In the genomic region with DNA sequence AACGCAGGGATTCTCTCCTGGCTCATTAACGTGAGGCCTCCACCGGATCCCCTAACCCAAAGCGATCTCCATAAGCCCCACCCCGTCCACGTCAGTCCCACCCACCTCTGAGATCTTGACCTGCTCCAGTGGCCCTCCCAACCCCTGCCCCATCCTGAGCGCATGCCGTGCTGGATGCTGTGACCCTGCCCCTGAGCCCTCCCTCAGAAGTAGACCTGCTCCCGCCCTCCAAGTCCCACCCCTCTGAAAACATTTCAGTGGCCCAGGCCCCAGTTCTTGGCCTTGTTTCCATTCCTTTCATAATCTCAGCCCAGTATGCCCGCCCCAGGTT, we compare ENCODE assay signal across 9 cellular contexts. TPM values are rescaled to one million over a fixed set of nuclear protein-coding genes. Genes with fewer than 3 reads are reported as not detected.
DNase-seq lines count a peak whose midpoint lies in the region; ATAC-seq and TF ChIP-seq lines count a peak whose summit lies in the region.
"Had no signal": no experiment of that assay in that cellular context is flagged by ENCODE, and none has a peak within 500 bp of the region (broad histone marks: within the 10 kb centered on the region; RNA-seq: fewer than 3 reads in every experiment).

No MANE protein-coding gene starts in this region.

- no peak overlapping the region for H3K14ac ChIP-seq in IMR-90 (replicated peaks; ENCODE audit: low read depth, low read length)

- no peak overlapping the region for H2BK5ac ChIP-seq in IMR-90 (ENCODE audit: low read depth, low read length, poor library complexity, severe bottlenecking)

- H3K4me1 Mint-ChIP-seq in Caco-2 (ENCODE audit: low read depth, unreplicated experiment) = peaks cover 40% of the 10 kb centered on the region
- peaks cover 56% of the 10 kb centered on the region for H3K4me1 Mint-ChIP-seq in nephron progenitor cell

- H4K20me1 ChIP-seq in IMR-90 (ENCODE audit: insufficient read depth, low read length) = no peaks in the 10 kb centered on the region

- H3K4me1 ChIP-seq in Caco-2 (peaks cover 28% of the 10 kb centered on the region), IMR-90 (ENCODE audit: control insufficient read depth, insufficient read depth, low read length) (peaks cover 12% of the 10 kb centered on the region), ectodermal cell (ENCODE audit: control insufficient read depth, insufficient read depth, low read length) (peaks cover 6% of the 10 kb centered on the region)

- no peak overlapping the region for H2BK20ac ChIP-seq in IMR-90 (ENCODE audit: low read depth, low read length)

- no peak for TF ChIP-seq CTCF in Caco-2 (IDR thresholded peaks at IDR 0.05; ENCODE audit: insufficient read depth in 1 of 2, low read depth in 1 of 2, low read length in 1 of 2, severe bottlenecking in 1 of 2, unreplicated experiment in 1 of 2)
- no peak for TF ChIP-seq CTCF in IMR-90 (conservative IDR thresholded peaks at IDR 0.05; ENCODE audit: low read depth, low read length)
- TF ChIP-seq CTCF in nephron progenitor cell (IDR thresholded peaks at IDR 0.05) = no peak

- H3K36me3 Mint-ChIP-seq in Caco-2 (ENCODE audit: insufficient read depth, unreplicated experiment) = peaks cover 55% of the 10 kb centered on the region
- H3K36me3 Mint-ChIP-seq in nephron progenitor cell (ENCODE audit: low read depth) = peaks cover 5% of the 10 kb centered on the region

- no peak overlapping the region; a peak in 1 of 4 replicates for H4K8ac ChIP-seq in IMR-90 (ENCODE audit: low read depth in 2 of 2, low read length in 2 of 2)

- CTCF ChIA-PET in Caco-2 (lab: Charles Lee) = no interaction called here
- CTCF ChIA-PET in IMR-90 (lab: Yijun Ruan, JAX) = no interaction called here

- TF ChIP-seq POLR2A in IMR-90 (IDR thresholded peaks at IDR 0.05; ENCODE audit: low read depth, low read length) (no peak), GM18505 (IDR thresholded peaks at IDR 0.05; ENCODE audit: borderline replicate concordance, extremely low read depth, insufficient read depth, insufficient read length) (no peak)

- H3K4me3 Mint-ChIP-seq in Caco-2 (ENCODE audit: unreplicated experiment) (peak overlapping the region; percentile 14), nephron progenitor cell (peak overlapping the region; percentile 78)

- H3K4ac ChIP-seq in IMR-90 (ENCODE audit: low read depth, low read length) = no peak overlapping the region

- ATAC-seq in IMR-90 (ENCODE audit: low read depth) (no peak), GM18505 (IDR thresholded peaks at IDR 0.05; ENCODE audit: unreplicated experiment) (no peak)

- DNase-seq in Caco-2 (no peak), IMR-90 (no peak), nephron progenitor cell (peak; percentile 72), hepatic stellate cell (ENCODE audit: low spot score) (no peak), NCI-H1105 treated with DMSO at 0.1 percent for 48 hours (lab: John Stamatoyannopoulos, UW) (no peak)
- DNase-seq: hippocampal formation had no signal

- TF ChIP-seq RAD21 in IMR-90 (IDR thresholded peaks at IDR 0.05; ENCODE audit: low read length) = no peak

- H3K27ac Mint-ChIP-seq in Caco-2 (ENCODE audit: unreplicated experiment) (peak overlapping the region; percentile 81), nephron progenitor cell (peak overlapping the region; percentile 77)

- H4K5ac ChIP-seq in IMR-90 (ENCODE audit: low read depth, low read length) = no peak overlapping the region

- WGBS in IMR-90 (ENCODE audit: extremely low coverage in 2 of 2, insufficient read length in 1 of 2), 2 experiments = 44% methylated on average over 3 of the region's 10 CpGs; no CpG with 5 or more reads in 1 of the 2 experiments
- 9 to 12% methylated on average over 10 of the region's 10 CpGs for WGBS in ectodermal cell, 2 experiments

- peaks cover 0 to 12% of the 10 kb centered on the region in 2 experiments; a peak in 1 of 4 replicates for H3K79me1 ChIP-seq in IMR-90 (ENCODE audit: low read depth in 1 of 2, low read length in 2 of 2)

- H2BK120ac ChIP-seq in IMR-90 (ENCODE audit: low read depth, low read length) = no peak overlapping the region

- no peak overlapping the region for H3K4me3 ChIP-seq in Caco-2 (ENCODE audit: low read depth, low read length)
- H3K4me3 ChIP-seq in IMR-90 (ENCODE audit: insufficient read depth, low read depth, low read length) = no peak overlapping the region
- H3K4me3 ChIP-seq in ectodermal cell (ENCODE audit: insufficient read depth, low read depth, low read length) = peak overlapping the region; percentile 13
- H3K4me3 ChIP-seq: SJCRH30 had no signal

- H3K36me3 ChIP-seq in Caco-2 (ENCODE audit: control insufficient read depth, insufficient read depth, low read length) (no peaks in the 10 kb centered on the region), IMR-90 (ENCODE audit: control insufficient read depth, insufficient read depth, low read length) (no peaks in the 10 kb centered on the region), ectodermal cell (ENCODE audit: control insufficient read depth, insufficient read depth, low read length) (no peaks in the 10 kb centered on the region)
- H3K36me3 ChIP-seq: SJCRH30 had no signal

- no peak overlapping the region for H3K18ac ChIP-seq in IMR-90 (ENCODE audit: low read depth, low read length)

- H3K27me3 Mint-ChIP-seq in Caco-2 (ENCODE audit: insufficient read depth, unreplicated experiment) = no peaks in the 10 kb centered on the region
- peaks cover 44% of the 10 kb centered on the region for H3K27me3 Mint-ChIP-seq in nephron progenitor cell (ENCODE audit: low read depth, poor library complexity)

- H3K23ac ChIP-seq in IMR-90 (ENCODE audit: low read depth, low read length) = no peak overlapping the region

- H3K9me3 Mint-ChIP-seq in Caco-2 (ENCODE audit: unreplicated experiment) = no peaks in the 10 kb centered on the region
- no peaks in the 10 kb centered on the region for H3K9me3 Mint-ChIP-seq in nephron progenitor cell

- H3K56ac ChIP-seq in IMR-90 (ENCODE audit: extremely low read depth, insufficient read depth, low read length) = no peak overlapping the region

- H2AK5ac ChIP-seq in IMR-90 (ENCODE audit: low read depth, low read length) = no peak overlapping the region

- H2AFZ ChIP-seq in IMR-90 (replicated peaks; ENCODE audit: low read length, poor library complexity) = peak overlapping the region; percentile 50

- no peaks in the 10 kb centered on the region for H3K9me3 ChIP-seq in Caco-2
- H3K9me3 ChIP-seq in IMR-90 (ENCODE audit: control insufficient read depth, insufficient read depth, low read length) = no peaks in the 10 kb centered on the region
- H3K9me3 ChIP-seq in ectodermal cell (ENCODE audit: control insufficient read depth, low read length) = no peaks in the 10 kb centered on the region
- H3K9me3 ChIP-seq: SJCRH30 had no signal

- POLR2A ChIA-PET in Caco-2 (lab: Charles Lee) = no interaction called here
- POLR2A ChIA-PET in IMR-90 (lab: Charles Lee; ENCODE audit: unreplicated experiment) = no interaction called here

- no peak overlapping the region for H2AK9ac ChIP-seq in IMR-90 (replicated peaks; ENCODE audit: low read depth, low read length, poor library complexity)

- H3K27ac ChIP-seq in IMR-90 (ENCODE audit: insufficient read depth, low read length) (no peak overlapping the region), ectodermal cell (ENCODE audit: insufficient read depth, low read depth, low read length, poor library complexity, severe bottlenecking) (no peak overlapping the region)
- H3K27ac ChIP-seq: SJCRH30 had no signal

- H3K27me3 ChIP-seq in Caco-2 (replicated peaks; ENCODE audit: control insufficient read depth, insufficient read depth, low read length) (no peaks in the 10 kb centered on the region), IMR-90 (ENCODE audit: control insufficient read depth, insufficient read depth, low read length) (peaks cover 3% of the 10 kb centered on the region; the same call in 1 of the 2 replicates), ectodermal cell (ENCODE audit: control insufficient read depth, insufficient read depth, low read length, poor library complexity, severe bottlenecking) (peaks cover 43% of the 10 kb centered on the region)

- intact Hi-C loops in Caco-2 (cut with micrococcal nuclease; ENCODE audit: unreplicated experiment) = loop anchor here (2.0 kb wide), 1 partner anchor 47 kb away; the partner anchor contains the start of gene GRWD1
- intact Hi-C loops in IMR-90 (cut with micrococcal nuclease) = no loop called here

- H4K91ac ChIP-seq in IMR-90 (ENCODE audit: insufficient read depth, low read depth, low read length) = no peak overlapping the region

- H3K9ac ChIP-seq in IMR-90 (ENCODE audit: low read depth, low read length) = no peak overlapping the region

- in situ Hi-C loops in IMR-90 (cut with MboI; ENCODE audit: low sequenced_read_pairs) = no loop called here

- peaks cover 14% of the 10 kb centered on the region for H3K9me1 ChIP-seq in IMR-90 (ENCODE audit: insufficient read depth, low read length)

- BruUV-seq in Caco-2 (replicated peaks; lab: Mats Ljungman, UMichigan) (no TSS peak), IMR-90 (replicated peaks; lab: Mats Ljungman, UMichigan) (no TSS peak)

- H2BK15ac ChIP-seq in IMR-90 (ENCODE audit: low read depth, low read length) = no peak overlapping the region

- no peak overlapping the region for H3K4me2 ChIP-seq in IMR-90 (ENCODE audit: low read depth, low read length)

- dilution Hi-C loops in IMR-90 (cut with HindIII; ENCODE audit: low sequenced_read_pairs, unreplicated experiment) = no loop called here

RNA-seq across cellular contexts. Expression of gene LMTK3, which starts 19.9 kb away (rescaled TPM):
- 22.4 and 22.6 TPM in 2 replicates for total RNA-seq in Caco-2 (2022)
- total RNA-seq in IMR-90 (2012; rRNA removed) = 0.18 TPM in 1 of 2 replicates, not detected in the other
- 0.60 and 0.87 TPM in 2 replicates for polyA plus RNA-seq in IMR-90 (2012; rRNA removed)
- polyA plus RNA-seq in IMR-90 (2012; cell fraction: cytosol; rRNA removed) = 0.70 and 0.79 TPM in 2 replicates
- polyA plus RNA-seq in IMR-90 (2012; cell fraction: nucleus; rRNA removed; ENCODE audit: low replicate concordance) = 2.9 and 5.0 TPM in 2 replicates
- polyA plus RNA-seq in ectodermal cell (2013, experiment 1 of 4) = 7.4 TPM
- polyA plus RNA-seq in ectodermal cell (2013, experiment 2 of 4) = 11.2 TPM
- polyA plus RNA-seq in ectodermal cell (2013, experiment 3 of 4) = 8.3 TPM
- polyA plus RNA-seq in ectodermal cell (2013, experiment 4 of 4) = 10.1 TPM
- total RNA-seq: SJCRH30 had no signal

RNA-seq across cellular contexts. Expression of gene CYTH2, which starts 22.6 kb away (rescaled TPM):
- total RNA-seq in Caco-2 (2022) (74.6 and 81.3 TPM in 2 replicates), IMR-90 (2012; rRNA removed) (35.8 and 38.3 TPM in 2 replicates)
- 56.1 and 62.0 TPM in 2 replicates for polyA plus RNA-seq in IMR-90 (2012; rRNA removed)
- polyA plus RNA-seq in IMR-90 (2012; cell fraction: cytosol; rRNA removed) = 49.6 and 59.9 TPM in 2 replicates
- polyA plus RNA-seq in IMR-90 (2012; cell fraction: nucleus; rRNA removed; ENCODE audit: low replicate concordance) = 149 and 158 TPM in 2 replicates
- 135 TPM for polyA plus RNA-seq in ectodermal cell (2013, experiment 1 of 4)
- 126 TPM for polyA plus RNA-seq in ectodermal cell (2013, experiment 2 of 4)
- polyA plus RNA-seq in ectodermal cell (2013, experiment 3 of 4) = 104 TPM
- 116 TPM for polyA plus RNA-seq in ectodermal cell (2013, experiment 4 of 4)

RNA-seq across cellular contexts. Expression of gene KCNJ14, which starts 36.4 kb away (rescaled TPM):
- total RNA-seq in Caco-2 (2022) = 3.6 and 3.9 TPM in 2 replicates
- under 0.01 and 0.18 TPM in 2 replicates for total RNA-seq in IMR-90 (2012; rRNA removed)
- 0.34 and 0.39 TPM in 2 replicates for polyA plus RNA-seq in IMR-90 (2012; rRNA removed)
- 0.11 and 0.29 TPM in 2 replicates for polyA plus RNA-seq in IMR-90 (2012; cell fraction: cytosol; rRNA removed)
- 2.0 and 4.1 TPM in 2 replicates for polyA plus RNA-seq in IMR-90 (2012; cell fraction: nucleus; rRNA removed; ENCODE audit: low replicate concordance)
- 0.59 TPM for polyA plus RNA-seq in ectodermal cell (2013, experiment 1 of 4)
- 0.87 TPM for polyA plus RNA-seq in ectodermal cell (2013, experiment 2 of 4)
- polyA plus RNA-seq in ectodermal cell (2013, experiment 3 of 4) = 0.27 TPM
- 0.61 TPM for polyA plus RNA-seq in ectodermal cell (2013, experiment 4 of 4)

RNA-seq across cellular contexts. Expression of gene GRWD1, which starts 46.0 kb away (rescaled TPM):
- 77.3 and 77.4 TPM in 2 replicates for total RNA-seq in Caco-2 (2022)
- 22.0 and 32.5 TPM in 2 replicates for total RNA-seq in IMR-90 (2012; rRNA removed)
- 22.5 and 25.2 TPM in 2 replicates for polyA plus RNA-seq in IMR-90 (2012; rRNA removed)
- 20.0 and 42.6 TPM in 2 replicates for polyA plus RNA-seq in IMR-90 (2012; cell fraction: cytosol; rRNA removed)
- 13.1 and 26.6 TPM in 2 replicates for polyA plus RNA-seq in IMR-90 (2012; cell fraction: nucleus; rRNA removed; ENCODE audit: low replicate concordance)
- polyA plus RNA-seq in ectodermal cell (2013, experiment 1 of 4) = 36.5 TPM
- polyA plus RNA-seq in ectodermal cell (2013, experiment 2 of 4) = 38.5 TPM
- 17.1 TPM for polyA plus RNA-seq in ectodermal cell (2013, experiment 3 of 4)
- polyA plus RNA-seq in ectodermal cell (2013, experiment 4 of 4) = 20.9 TPM

Comparison
In these comparisons a context has a peak if more than half of its experiments do, and no peak if none do; other contexts are left out.
1. RNA of gene LMTK3, which starts 19.9 kb away (total RNA-seq): 22.4 to 22.6 TPM in Caco-2; 0.18 TPM in IMR-90; every median in the first group is over 10 times any median in the second.